In the genomic region with DNA sequence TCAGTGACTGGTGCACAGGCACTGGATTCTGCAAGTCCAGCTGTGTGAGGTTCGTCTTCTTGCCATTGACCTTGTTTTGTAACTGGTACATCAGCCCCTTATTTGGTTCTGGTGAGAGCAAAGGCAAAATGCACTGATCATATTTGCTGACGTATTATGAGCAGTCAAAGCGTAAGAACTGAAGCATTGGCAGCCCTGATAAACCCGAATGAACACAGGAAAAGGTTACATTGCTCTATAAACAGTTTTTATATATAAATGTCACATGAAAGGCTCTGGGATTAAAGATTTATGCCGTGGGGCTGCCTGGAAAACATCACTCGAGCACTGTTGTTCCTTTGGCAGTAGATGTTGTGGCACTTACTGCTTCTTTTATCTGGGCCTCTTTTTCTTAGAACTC, we compare ENCODE assay signal across 2 cellular contexts.
TF ChIP-seq lines count a peak whose summit lies in the region.

No MANE protein-coding gene starts in this region.

TF ChIP-seq in liver, 16 proteins besides CTCF, POLR2A, EP300 and RAD21:
- TF ChIP-seq, protein P1, sequence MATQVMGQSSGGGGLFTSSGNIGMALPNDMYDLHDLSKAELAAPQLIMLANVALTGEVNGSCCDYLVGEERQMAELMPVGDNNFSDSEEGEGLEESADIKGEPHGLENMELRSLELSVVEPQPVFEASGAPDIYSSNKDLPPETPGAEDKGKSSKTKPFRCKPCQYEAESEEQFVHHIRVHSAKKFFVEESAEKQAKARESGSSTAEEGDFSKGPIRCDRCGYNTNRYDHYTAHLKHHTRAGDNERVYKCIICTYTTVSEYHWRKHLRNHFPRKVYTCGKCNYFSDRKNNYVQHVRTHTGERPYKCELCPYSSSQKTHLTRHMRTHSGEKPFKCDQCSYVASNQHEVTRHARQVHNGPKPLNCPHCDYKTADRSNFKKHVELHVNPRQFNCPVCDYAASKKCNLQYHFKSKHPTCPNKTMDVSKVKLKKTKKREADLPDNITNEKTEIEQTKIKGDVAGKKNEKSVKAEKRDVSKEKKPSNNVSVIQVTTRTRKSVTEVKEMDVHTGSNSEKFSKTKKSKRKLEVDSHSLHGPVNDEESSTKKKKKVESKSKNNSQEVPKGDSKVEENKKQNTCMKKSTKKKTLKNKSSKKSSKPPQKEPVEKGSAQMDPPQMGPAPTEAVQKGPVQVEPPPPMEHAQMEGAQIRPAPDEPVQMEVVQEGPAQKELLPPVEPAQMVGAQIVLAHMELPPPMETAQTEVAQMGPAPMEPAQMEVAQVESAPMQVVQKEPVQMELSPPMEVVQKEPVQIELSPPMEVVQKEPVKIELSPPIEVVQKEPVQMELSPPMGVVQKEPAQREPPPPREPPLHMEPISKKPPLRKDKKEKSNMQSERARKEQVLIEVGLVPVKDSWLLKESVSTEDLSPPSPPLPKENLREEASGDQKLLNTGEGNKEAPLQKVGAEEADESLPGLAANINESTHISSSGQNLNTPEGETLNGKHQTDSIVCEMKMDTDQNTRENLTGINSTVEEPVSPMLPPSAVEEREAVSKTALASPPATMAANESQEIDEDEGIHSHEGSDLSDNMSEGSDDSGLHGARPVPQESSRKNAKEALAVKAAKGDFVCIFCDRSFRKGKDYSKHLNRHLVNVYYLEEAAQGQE (IDR thresholded peaks at IDR 0.05): peak; percentile 39
- TF ChIP-seq JUND (IDR thresholded peaks at IDR 0.05) (peak in 1 of 2 donors; percentile 8), HNF4G (IDR thresholded peaks at IDR 0.05) (no peak), RXRA (IDR thresholded peaks at IDR 0.05) (peak; percentile 75 to 86), HNF4A (conservative IDR thresholded peaks at IDR 0.05) (peak; percentile 32 to 46), SP1 (IDR thresholded peaks at IDR 0.05) (peak; percentile 69), NR2F2 (IDR thresholded peaks at IDR 0.05) (peak; percentile 82), TAF1 (conservative IDR thresholded peaks at IDR 0.05) (peak; percentile 40)
- TF ChIP-seq, protein P2, sequence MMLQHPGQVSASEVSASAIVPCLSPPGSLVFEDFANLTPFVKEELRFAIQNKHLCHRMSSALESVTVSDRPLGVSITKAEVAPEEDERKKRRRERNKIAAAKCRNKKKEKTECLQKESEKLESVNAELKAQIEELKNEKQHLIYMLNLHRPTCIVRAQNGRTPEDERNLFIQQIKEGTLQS (IDR thresholded peaks at IDR 0.05): no peak

TF ChIP-seq in HepG2, 621 proteins besides CTCF, POLR2A, EP300 and RAD21 (continued from another document):
- TF ChIP-seq, protein P3, sequence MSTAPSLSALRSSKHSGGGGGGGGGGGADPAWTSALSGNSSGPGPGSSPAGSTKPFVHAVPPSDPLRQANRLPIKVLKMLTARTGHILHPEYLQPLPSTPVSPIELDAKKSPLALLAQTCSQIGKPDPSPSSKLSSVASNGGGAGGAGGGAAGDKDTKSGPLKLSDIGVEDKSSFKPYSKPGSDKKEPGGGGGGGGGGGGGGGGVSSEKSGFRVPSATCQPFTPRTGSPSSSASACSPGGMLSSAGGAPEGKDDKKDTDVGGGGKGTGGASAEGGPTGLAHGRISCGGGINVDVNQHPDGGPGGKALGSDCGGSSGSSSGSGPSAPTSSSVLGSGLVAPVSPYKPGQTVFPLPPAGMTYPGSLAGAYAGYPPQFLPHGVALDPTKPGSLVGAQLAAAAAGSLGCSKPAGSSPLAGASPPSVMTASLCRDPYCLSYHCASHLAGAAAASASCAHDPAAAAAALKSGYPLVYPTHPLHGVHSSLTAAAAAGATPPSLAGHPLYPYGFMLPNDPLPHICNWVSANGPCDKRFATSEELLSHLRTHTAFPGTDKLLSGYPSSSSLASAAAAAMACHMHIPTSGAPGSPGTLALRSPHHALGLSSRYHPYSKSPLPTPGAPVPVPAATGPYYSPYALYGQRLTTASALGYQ (CRISPR knock-in tag; IDR thresholded peaks at IDR 0.05): no peak
- TF ChIP-seq, protein P4, sequence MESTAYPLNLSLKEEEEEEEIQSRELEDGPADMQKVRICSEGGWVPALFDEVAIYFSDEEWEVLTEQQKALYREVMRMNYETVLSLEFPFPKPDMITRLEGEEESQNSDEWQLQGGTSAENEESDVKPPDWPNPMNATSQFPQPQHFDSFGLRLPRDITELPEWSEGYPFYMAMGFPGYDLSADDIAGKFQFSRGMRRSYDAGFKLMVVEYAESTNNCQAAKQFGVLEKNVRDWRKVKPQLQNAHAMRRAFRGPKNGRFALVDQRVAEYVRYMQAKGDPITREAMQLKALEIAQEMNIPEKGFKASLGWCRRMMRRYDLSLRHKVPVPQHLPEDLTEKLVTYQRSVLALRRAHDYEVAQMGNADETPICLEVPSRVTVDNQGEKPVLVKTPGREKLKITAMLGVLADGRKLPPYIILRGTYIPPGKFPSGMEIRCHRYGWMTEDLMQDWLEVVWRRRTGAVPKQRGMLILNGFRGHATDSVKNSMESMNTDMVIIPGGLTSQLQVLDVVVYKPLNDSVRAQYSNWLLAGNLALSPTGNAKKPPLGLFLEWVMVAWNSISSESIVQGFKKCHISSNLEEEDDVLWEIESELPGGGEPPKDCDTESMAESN (CRISPR knock-in tag; conservative IDR thresholded peaks at IDR 0.05): no peak
- no peak for TF ChIP-seq TRIM24 (CRISPR knock-in tag; IDR thresholded peaks at IDR 0.05)
- no peak for TF ChIP-seq ZNF543 (CRISPR knock-in tag; IDR thresholded peaks at IDR 0.05)
- TF ChIP-seq, protein P5, sequence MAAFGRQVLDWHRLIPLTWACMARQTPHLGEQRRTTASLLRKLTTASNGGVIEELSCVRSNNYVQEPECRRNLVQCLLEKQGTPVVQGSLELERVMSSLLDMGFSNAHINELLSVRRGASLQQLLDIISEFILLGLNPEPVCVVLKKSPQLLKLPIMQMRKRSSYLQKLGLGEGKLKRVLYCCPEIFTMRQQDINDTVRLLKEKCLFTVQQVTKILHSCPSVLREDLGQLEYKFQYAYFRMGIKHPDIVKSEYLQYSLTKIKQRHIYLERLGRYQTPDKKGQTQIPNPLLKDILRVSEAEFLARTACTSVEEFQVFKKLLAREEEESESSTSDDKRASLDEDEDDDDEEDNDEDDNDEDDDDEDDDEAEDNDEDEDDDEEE (CRISPR knock-in tag; IDR thresholded peaks at IDR 0.05): no peak
- no peak for TF ChIP-seq RBM22 (optimal IDR thresholded peaks at IDR 0.05; ENCODE audit: low read length)
- TF ChIP-seq, protein P6, sequence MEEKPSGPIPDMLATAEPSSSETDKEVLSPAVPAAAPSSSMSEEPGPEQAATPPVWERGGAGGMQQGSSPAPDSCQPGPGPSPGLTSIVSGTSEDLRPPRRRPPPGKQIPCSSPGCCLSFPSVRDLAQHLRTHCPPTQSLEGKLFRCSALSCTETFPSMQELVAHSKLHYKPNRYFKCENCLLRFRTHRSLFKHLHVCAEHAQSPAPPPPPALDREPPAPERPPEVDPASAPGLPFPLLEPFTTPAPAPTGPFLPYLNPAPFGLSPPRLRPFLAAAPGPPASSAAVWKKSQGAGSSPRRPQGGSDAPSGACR (CRISPR knock-in tag; IDR thresholded peaks at IDR 0.05): no peak
- TF ChIP-seq MTA1 (CRISPR knock-in tag; IDR thresholded peaks at IDR 0.05; ENCODE audit: borderline replicate concordance): no peak
- no peak for TF ChIP-seq NFYB (CRISPR knock-in tag; IDR thresholded peaks at IDR 0.05)
- TF ChIP-seq, protein P7, sequence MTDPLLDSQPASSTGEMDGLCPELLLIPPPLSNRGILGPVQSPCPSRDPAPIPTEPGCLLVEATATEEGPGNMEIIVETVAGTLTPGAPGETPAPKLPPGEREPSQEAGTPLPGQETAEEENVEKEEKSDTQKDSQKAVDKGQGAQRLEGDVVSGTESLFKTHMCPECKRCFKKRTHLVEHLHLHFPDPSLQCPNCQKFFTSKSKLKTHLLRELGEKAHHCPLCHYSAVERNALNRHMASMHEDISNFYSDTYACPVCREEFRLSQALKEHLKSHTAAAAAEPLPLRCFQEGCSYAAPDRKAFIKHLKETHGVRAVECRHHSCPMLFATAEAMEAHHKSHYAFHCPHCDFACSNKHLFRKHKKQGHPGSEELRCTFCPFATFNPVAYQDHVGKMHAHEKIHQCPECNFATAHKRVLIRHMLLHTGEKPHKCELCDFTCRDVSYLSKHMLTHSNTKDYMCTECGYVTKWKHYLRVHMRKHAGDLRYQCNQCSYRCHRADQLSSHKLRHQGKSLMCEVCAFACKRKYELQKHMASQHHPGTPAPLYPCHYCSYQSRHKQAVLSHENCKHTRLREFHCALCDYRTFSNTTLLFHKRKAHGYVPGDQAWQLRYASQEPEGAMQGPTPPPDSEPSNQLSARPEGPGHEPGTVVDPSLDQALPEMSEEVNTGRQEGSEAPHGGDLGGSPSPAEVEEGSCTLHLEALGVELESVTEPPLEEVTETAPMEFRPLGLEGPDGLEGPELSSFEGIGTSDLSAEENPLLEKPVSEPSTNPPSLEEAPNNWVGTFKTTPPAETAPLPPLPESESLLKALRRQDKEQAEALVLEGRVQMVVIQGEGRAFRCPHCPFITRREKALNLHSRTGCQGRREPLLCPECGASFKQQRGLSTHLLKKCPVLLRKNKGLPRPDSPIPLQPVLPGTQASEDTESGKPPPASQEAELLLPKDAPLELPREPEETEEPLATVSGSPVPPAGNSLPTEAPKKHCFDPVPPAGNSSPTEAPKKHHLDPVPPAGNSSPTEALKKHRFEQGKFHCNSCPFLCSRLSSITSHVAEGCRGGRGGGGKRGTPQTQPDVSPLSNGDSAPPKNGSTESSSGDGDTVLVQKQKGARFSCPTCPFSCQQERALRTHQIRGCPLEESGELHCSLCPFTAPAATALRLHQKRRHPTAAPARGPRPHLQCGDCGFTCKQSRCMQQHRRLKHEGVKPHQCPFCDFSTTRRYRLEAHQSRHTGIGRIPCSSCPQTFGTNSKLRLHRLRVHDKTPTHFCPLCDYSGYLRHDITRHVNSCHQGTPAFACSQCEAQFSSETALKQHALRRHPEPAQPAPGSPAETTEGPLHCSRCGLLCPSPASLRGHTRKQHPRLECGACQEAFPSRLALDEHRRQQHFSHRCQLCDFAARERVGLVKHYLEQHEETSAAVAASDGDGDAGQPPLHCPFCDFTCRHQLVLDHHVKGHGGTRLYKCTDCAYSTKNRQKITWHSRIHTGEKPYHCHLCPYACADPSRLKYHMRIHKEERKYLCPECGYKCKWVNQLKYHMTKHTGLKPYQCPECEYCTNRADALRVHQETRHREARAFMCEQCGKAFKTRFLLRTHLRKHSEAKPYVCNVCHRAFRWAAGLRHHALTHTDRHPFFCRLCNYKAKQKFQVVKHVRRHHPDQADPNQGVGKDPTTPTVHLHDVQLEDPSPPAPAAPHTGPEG (CRISPR knock-in tag; IDR thresholded peaks at IDR 0.05): no peak
- TF ChIP-seq ZBTB38 (CRISPR knock-in tag; IDR thresholded peaks at IDR 0.05): no peak
- no peak for TF ChIP-seq PCBP1 (IDR thresholded peaks at IDR 0.05; ENCODE audit: borderline replicate concordance, low read depth, low read length)
- no peak for TF ChIP-seq GLI4 (CRISPR knock-in tag; IDR thresholded peaks at IDR 0.05; ENCODE audit: borderline replicate concordance)
- TF ChIP-seq KAT8 (CRISPR knock-in tag; IDR thresholded peaks at IDR 0.05): no peak
- TF ChIP-seq, protein P8, sequence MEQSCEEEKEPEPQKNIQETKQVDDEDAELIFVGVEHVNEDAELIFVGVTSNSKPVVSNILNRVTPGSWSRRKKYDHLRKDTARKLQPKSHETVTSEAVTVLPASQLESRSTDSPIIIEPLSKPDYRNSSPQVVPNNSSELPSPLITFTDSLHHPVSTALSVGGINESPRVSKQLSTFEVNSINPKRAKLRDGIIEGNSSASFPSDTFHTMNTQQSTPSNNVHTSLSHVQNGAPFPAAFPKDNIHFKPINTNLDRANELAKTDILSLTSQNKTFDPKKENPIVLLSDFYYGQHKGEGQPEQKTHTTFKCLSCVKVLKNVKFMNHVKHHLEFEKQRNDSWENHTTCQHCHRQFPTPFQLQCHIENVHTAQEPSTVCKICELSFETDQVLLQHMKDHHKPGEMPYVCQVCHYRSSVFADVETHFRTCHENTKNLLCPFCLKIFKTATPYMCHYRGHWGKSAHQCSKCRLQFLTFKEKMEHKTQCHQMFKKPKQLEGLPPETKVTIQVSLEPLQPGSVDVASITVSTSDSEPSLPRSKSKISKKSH (CRISPR knock-in tag; IDR thresholded peaks at IDR 0.05; ENCODE audit: borderline replicate concordance): no peak
- TF ChIP-seq HOXA9 (CRISPR knock-in tag; IDR thresholded peaks at IDR 0.05; ENCODE audit: borderline replicate concordance): no peak
- TF ChIP-seq ZNF781 (CRISPR knock-in tag; IDR thresholded peaks at IDR 0.05; ENCODE audit: borderline replicate concordance, not compliant biosample characterization): no peak
